17 cellular contexts compared by ENCODE assay signal in genomic region chr3:4643904-4644547, GRCh38.
"Had no signal": no experiment of that assay in that cellular context is flagged by ENCODE, and none has a peak within 500 bp of the region (broad histone marks: within the 10 kb centered on the region; RNA-seq: fewer than 3 reads in every experiment).

No MANE protein-coding gene starts in this region.

- H3K9me3 ChIP-seq: lower lobe of right lung, neutrophil, thoracic aorta had no signal

- H3K27me3 Mint-ChIP-seq: activated B cell treated with CpG ODN at 0.5 μM for 24 hours; activated CD4-positive, alpha-beta memory T cell treated with anti-CD3 and anti-CD28 coated beads, Interleukin-2, amount 10 ng/mL, durations not matched to agents 7 days and 5 days; activated naive CD4-positive, alpha-beta T cell treated with anti-CD3 and anti-CD28 coated beads, Interleukin-2, amount 10 ng/mL, durations not matched to agents 7 days and 5 days; effector memory CD8-positive, alpha-beta T cell; naive thymus-derived CD8-positive, alpha-beta T cell had no signal

- H3K27ac ChIP-seq: lower lobe of right lung, neutrophil, parathyroid adenoma had no signal

- H3K27ac Mint-ChIP-seq: activated B cell treated with CpG ODN at 0.5 μM for 24 hours; activated CD4-positive, alpha-beta memory T cell treated with anti-CD3 and anti-CD28 coated beads, Interleukin-2, amount 10 ng/mL, durations not matched to agents 7 days and 5 days; T-helper 2 cell treated with Interferon-gamma antibody and Interleukin-4, amounts not matched to agents 5 μg/mL and 100 μg/mL, for 36 hours had no signal

- H3K4me1 ChIP-seq: lower lobe of right lung, parathyroid adenoma had no signal

- H3K4me1 Mint-ChIP-seq: activated B cell treated with CpG ODN at 0.5 μM for 24 hours had no signal

- H3K9me3 Mint-ChIP-seq: activated B cell treated with CpG ODN at 0.5 μM for 24 hours; activated CD4-positive, alpha-beta memory T cell treated with anti-CD3 and anti-CD28 coated beads, Interleukin-2, amount 10 ng/mL, durations not matched to agents 7 days and 5 days; activated naive CD4-positive, alpha-beta T cell treated with anti-CD3 and anti-CD28 coated beads, Interleukin-2, amount 10 ng/mL, durations not matched to agents 7 days and 5 days; effector memory CD8-positive, alpha-beta T cell; naive thymus-derived CD8-positive, alpha-beta T cell; stimulated activated effector memory CD8-positive, alpha-beta T cell treated with anti-CD3 and anti-CD28 coated beads, Interleukin-12 subunit alpha, Interleukin-12 subunit beta, amount 100 ng/mL, for 72 hours; T-helper 2 cell treated with Interferon-gamma antibody and Interleukin-4, amounts not matched to agents 5 μg/mL and 100 μg/mL, for 36 hours had no signal

- H3K79me2 ChIP-seq: parathyroid adenoma had no signal

- H3K4me3 ChIP-seq: lower lobe of right lung, thoracic aorta had no signal

- H2AFZ ChIP-seq: parathyroid adenoma had no signal

- H3K4me3 Mint-ChIP-seq: activated B cell treated with CpG ODN at 0.5 μM for 24 hours; activated CD4-positive, alpha-beta memory T cell treated with anti-CD3 and anti-CD28 coated beads, Interleukin-2, amount 10 ng/mL, durations not matched to agents 7 days and 5 days; activated naive CD4-positive, alpha-beta T cell treated with anti-CD3 and anti-CD28 coated beads, Interleukin-2, amount 10 ng/mL, durations not matched to agents 7 days and 5 days; effector memory CD8-positive, alpha-beta T cell; stimulated activated effector memory CD8-positive, alpha-beta T cell treated with anti-CD3 and anti-CD28 coated beads, Interleukin-12 subunit alpha, Interleukin-12 subunit beta, amount 100 ng/mL, for 72 hours; T-helper 2 cell treated with Interferon-gamma antibody and Interleukin-4, amounts not matched to agents 5 μg/mL and 100 μg/mL, for 36 hours had no signal

- H3K27me3 ChIP-seq: neutrophil had no signal

- DNase-seq: activated B cell treated with CpG ODN at 0.5 μM for 24 hours; activated CD4-positive, alpha-beta memory T cell treated with anti-CD3 and anti-CD28 coated beads, Interleukin-2, amount 10 ng/mL, durations not matched to agents 7 days and 5 days; activated CD4-positive, alpha-beta T cell treated with anti-CD3 and anti-CD28 coated beads for 48 hours; activated naive CD4-positive, alpha-beta T cell treated with anti-CD3 and anti-CD28 coated beads, Interleukin-2, amount 10 ng/mL, durations not matched to agents 7 days and 5 days; activated T-cell treated with anti-CD3 and anti-CD28 coated beads, Interleukin-2, amount 50 U/mL, for 1 hour; amniotic stem cell; effector memory CD8-positive, alpha-beta T cell; foreskin fibroblast; hypothalamus; lower lobe of right lung; stimulated activated CD4-positive, alpha-beta T cell treated with anti-CD3 and anti-CD28 coated beads, Interleukin-4, amount 100 ng/mL, for 24 hours had no signal
